22 cellular contexts compared by ENCODE assay signal in the genomic region with DNA sequence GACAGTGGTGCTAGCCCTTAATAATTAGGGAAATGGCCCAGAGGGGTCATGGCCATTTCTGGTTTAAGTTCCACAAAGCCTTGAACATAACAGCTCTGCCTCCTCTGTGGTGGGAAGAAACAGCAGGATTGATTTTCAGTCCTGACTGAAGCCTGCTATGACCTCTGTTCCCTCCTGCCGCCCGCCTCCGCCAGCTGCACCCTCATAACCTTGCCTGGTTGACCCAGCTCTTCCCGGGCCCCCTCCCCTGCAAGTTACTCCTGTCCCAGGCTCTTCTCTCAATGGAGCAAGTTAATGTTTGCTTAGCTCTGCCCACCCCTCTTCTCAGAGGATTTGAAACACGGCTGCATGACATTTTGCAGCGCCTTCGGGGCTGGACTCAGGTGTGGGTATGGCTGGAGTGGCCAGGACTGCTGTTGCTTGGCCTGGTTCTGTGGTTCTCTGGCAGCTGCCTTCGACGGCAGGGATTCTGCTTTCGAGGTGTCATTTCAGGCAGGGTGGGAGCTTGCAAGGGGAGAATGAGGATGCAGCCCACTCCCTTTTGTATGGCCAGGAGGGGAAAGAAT. TPM values are rescaled to one million over a fixed set of nuclear protein-coding genes. Genes with fewer than 3 reads are reported as not detected.
DNase-seq lines count a peak whose midpoint lies in the region; ATAC-seq, FAIRE-seq and TF ChIP-seq lines count a peak whose summit lies in the region.
"Had no signal": no experiment of that assay in that cellular context is flagged by ENCODE, and none has a peak within 500 bp of the region (broad histone marks: within the 10 kb centered on the region; RNA-seq: fewer than 3 reads in every experiment).

No MANE protein-coding gene starts in this region.

- H3K9me3 ChIP-seq in HepG2 (ENCODE audit: low read length) (no peaks in the 10 kb centered on the region), right lobe of liver (no peaks in the 10 kb centered on the region), osteoblast (ENCODE audit: low read depth, low read length) (no peaks in the 10 kb centered on the region), aorta (ENCODE audit: control insufficient read depth, low read length) (no peaks in the 10 kb centered on the region), left lung (no peaks in the 10 kb centered on the region)

- CTCF ChIA-PET in HepG2 (lab: Yijun Ruan, JAX; ENCODE audit: low intra/inter-chr PET ratio, low total read pairs): no interaction called here

- DNase-seq in HepG2 (ENCODE audit: low spot score) (peak; percentile 3), right lobe of liver (no peak), mesenteric fat pad (ENCODE audit: low spot score) (peak; percentile 81), osteoblast (ENCODE audit: insufficient read length, low spot score, missing footprints) (peak; percentile 50), aorta (peak; percentile 3 to 61), left lung (no peak), NCI-H82 (lab: John Stamatoyannopoulos, UW) (no peak), erythroblast (lab: John Stamatoyannopoulos, UW) (no peak)
- DNase-seq: C1 segment of cervical spinal cord; Calu3; CD4-positive, alpha-beta memory T cell; COR-L47; DMS53; DMS79 treated with DMSO at 0.1 percent for 48 hours; GF-D8; H9; HFFc6 had no signal

- H3K79me2 ChIP-seq in HepG2 (ENCODE audit: insufficient read depth, low read length): no peaks in the 10 kb centered on the region
- no peaks in the 10 kb centered on the region for H3K79me2 ChIP-seq in osteoblast (ENCODE audit: insufficient read depth, low read length)

- H3K36me3 ChIP-seq in HepG2 (replicated peaks in 1 of 2; ENCODE audit: control insufficient read depth in 1 of 2, insufficient read depth in 2 of 2, low read length in 2 of 2): peaks cover 0 to 2% of the 10 kb centered on the region in 2 experiments; a peak in 2 of 5 replicates
- no peaks in the 10 kb centered on the region for H3K36me3 ChIP-seq in right lobe of liver
- no peaks in the 10 kb centered on the region for H3K36me3 ChIP-seq in osteoblast (ENCODE audit: insufficient read depth, low read length)
- H3K36me3 ChIP-seq in aorta (ENCODE audit: control insufficient read depth in 1 of 2, insufficient read depth in 2 of 2, low read length in 1 of 2): peaks cover 0 to 3% of the 10 kb centered on the region in 2 donors
- peaks cover 0 to 38% of the 10 kb centered on the region in 2 donors for H3K36me3 ChIP-seq in left lung

- in situ Hi-C loops in HepG2 (cut with HindIII; ENCODE audit: extremely low pct_ligation_motif_present, low pct_unique_long_range_greater_than_20kb): no loop called here

- H4K20me1 ChIP-seq in HepG2 (ENCODE audit: insufficient read depth, low read length) (no peaks in the 10 kb centered on the region), osteoblast (ENCODE audit: insufficient read depth, low read length) (no peaks in the 10 kb centered on the region)

- H3K9ac ChIP-seq in HepG2 (ENCODE audit: insufficient read depth, low read depth, low read length): no peak overlapping the region

- peak overlapping the region; percentile 40 for H3K27ac ChIP-seq in HepG2 (ENCODE audit: extremely low read length, insufficient read depth, low read length)
- no peak overlapping the region for H3K27ac ChIP-seq in right lobe of liver
- no peak overlapping the region for H3K27ac ChIP-seq in osteoblast (ENCODE audit: low read depth, low read length)
- H3K27ac ChIP-seq in aorta (ENCODE audit: low read depth in 1 of 2, low read length in 2 of 2): no peak overlapping the region
- H3K27ac ChIP-seq in left lung: no peak overlapping the region
- H3K27ac ChIP-seq: 22Rv1 had no signal

- TF ChIP-seq POLR2A in HepG2 (IDR thresholded peaks at IDR 0.05; ENCODE audit: insufficient read depth in 1 of 2, low read depth in 2 of 2, low read length in 2 of 2) (no peak), right lobe of liver (IDR thresholded peaks at IDR 0.05) (no peak), erythroblast (IDR thresholded peaks at IDR 0.05; ENCODE audit: low read length) (no peak)

- peaks cover 29% of the 10 kb centered on the region for H3K4me1 ChIP-seq in HepG2 (ENCODE audit: insufficient read depth, low read length)
- no peaks in the 10 kb centered on the region for H3K4me1 ChIP-seq in right lobe of liver
- no peaks in the 10 kb centered on the region for H3K4me1 ChIP-seq in osteoblast (ENCODE audit: insufficient read depth, low read length)
- H3K4me1 ChIP-seq in aorta (ENCODE audit: control insufficient read depth in 1 of 2, insufficient read depth in 2 of 2, low read length in 2 of 2): no peaks in the 10 kb centered on the region
- H3K4me1 ChIP-seq in left lung: no peaks in the 10 kb centered on the region

- H3K4me3 ChIP-seq in HepG2 (replicated peaks in 1 of 3; ENCODE audit: insufficient read depth in 1 of 3, low read depth in 2 of 3, low read length in 3 of 3) (no peak overlapping the region), right lobe of liver (no peak overlapping the region), osteoblast (ENCODE audit: insufficient read depth, low read length) (no peak overlapping the region), aorta (ENCODE audit: low read length in 2 of 2) (no peak overlapping the region), left lung (no peak overlapping the region)
- H3K4me3 ChIP-seq: GM23338 had no signal

- no peak for TF ChIP-seq RAD21 in HepG2 (CRISPR knock-in tag; IDR thresholded peaks at IDR 0.05)

- no peak overlapping the region for H2AFZ ChIP-seq in HepG2 (ENCODE audit: low read length)
- no peak overlapping the region for H2AFZ ChIP-seq in osteoblast (ENCODE audit: low read length)
- H2AFZ ChIP-seq: GM23338 had no signal

- no peak overlapping the region for H3K4me2 ChIP-seq in HepG2 (ENCODE audit: low read depth, low read length)
- no peak overlapping the region for H3K4me2 ChIP-seq in osteoblast (ENCODE audit: insufficient read depth, low read length)
- H3K4me2 ChIP-seq: GM23338 had no signal

- peak; percentile 46 for FAIRE-seq in HepG2 (lab: Jason Lieb, UNC)
- FAIRE-seq: A204.1, GM12891, GM18507 had no signal

- ATAC-seq in HepG2 (peak; percentile 87), right lobe of liver (no peak), aorta (ENCODE audit: low FRiP score) (no peak), left lung (no peak)
- ATAC-seq: GM23338 had no signal

- intact Hi-C loops in HepG2 (cut with micrococcal nuclease; ENCODE audit: unreplicated experiment) (no loop called here), right lobe of liver (cut with DNase I) (no loop called here), aorta (cut with DNase I) (no loop called here), left lung (cut with DNase I) (no loop called here)

- no peaks in the 10 kb centered on the region for H3K27me3 ChIP-seq in HepG2 (ENCODE audit: control insufficient read depth in 1 of 2, insufficient read depth in 2 of 2, low read length in 2 of 2)
- no peaks in the 10 kb centered on the region for H3K27me3 ChIP-seq in right lobe of liver
- no peaks in the 10 kb centered on the region for H3K27me3 ChIP-seq in osteoblast (ENCODE audit: insufficient read depth, low read length)
- H3K27me3 ChIP-seq in aorta (ENCODE audit: control insufficient read depth in 1 of 2, insufficient read depth in 2 of 2, low read length in 1 of 2): no peaks in the 10 kb centered on the region
- H3K27me3 ChIP-seq in left lung: no peaks in the 10 kb centered on the region

- no peak for TF ChIP-seq EP300 in HepG2 (IDR thresholded peaks at IDR 0.05; ENCODE audit: low read depth in 2 of 2, low read length in 2 of 2)
- TF ChIP-seq EP300 in HepG2 (CRISPR knock-in tag; IDR thresholded peaks at IDR 0.05; ENCODE audit: borderline replicate concordance): no peak

- no TSS peak for BruUV-seq in HepG2 (replicated peaks; lab: Mats Ljungman, UMichigan)

- TF ChIP-seq CTCF in HepG2 (CRISPR knock-in tag; IDR thresholded peaks at IDR 0.05): no peak
- no peak for TF ChIP-seq CTCF in right lobe of liver (IDR thresholded peaks at IDR 0.05)
- TF ChIP-seq CTCF in osteoblast (IDR thresholded peaks at IDR 0.05; ENCODE audit: extremely low read depth, low read depth, low read length): no peak
- TF ChIP-seq CTCF in left lung (IDR thresholded peaks at IDR 0.05): no peak

- POLR2A ChIA-PET in HepG2 (lab: Yijun Ruan, JAX): no interaction called here

- 46% methylated on average over 5 of the region's 10 CpGs for WGBS in HepG2 (ENCODE audit: low lambda C conversion rate)
- WGBS in right lobe of liver (ENCODE audit: insufficient coverage, low coverage, low lambda C conversion rate, missing lambda C conversion rate): 62% methylated on average over 5 of the region's 10 CpGs
- WGBS in aorta, 2 donors: 73 to 74% methylated on average over 10 of the region's 10 CpGs

TF ChIP-seq in HepG2, 621 proteins besides CTCF, POLR2A, EP300 and RAD21 (continues in another document):
- TF ChIP-seq ZNF782 (CRISPR knock-in tag; IDR thresholded peaks at IDR 0.05; ENCODE audit: borderline replicate concordance): no peak
- TF ChIP-seq GZF1 (CRISPR knock-in tag; IDR thresholded peaks at IDR 0.05): no peak
- TF ChIP-seq NCOA5 (CRISPR knock-in tag; IDR thresholded peaks at IDR 0.05): no peak
- TF ChIP-seq NCOA2 (CRISPR knock-in tag; IDR thresholded peaks at IDR 0.05): no peak

RNA-seq across cellular contexts. Expression of gene BCORL1, which starts 27.3 kb away (rescaled TPM):
- total RNA-seq in HepG2 (2016; rRNA removed; fragmentation: Illumina TruSeq; extraction: Trizol) (1.4 and 4.1 TPM in 2 replicates), right lobe of liver (1 to 10 TPM; 2.7 to 9.0 (median 4.8) TPM), mesenteric fat pad (42.5 TPM), osteoblast (1.4 and 1.8 TPM in 2 replicates), aorta (10 to 100 TPM; 22.1 to 26.9 TPM), left lung (10 to 100 TPM; 12.1 to 14.3 TPM)
- 1.1 and 1.2 TPM in 2 replicates for total RNA-seq in HepG2 (2016; cell fraction: cytosol; rRNA removed; fragmentation: Illumina TruSeq; extraction: Trizol; ENCODE audit: low read depth)
- 0.84 and 3.6 TPM in 2 replicates for total RNA-seq in HepG2 (2016; cell fraction: insoluble cytoplasmic fraction; rRNA removed; fragmentation: Illumina TruSeq; extraction: Trizol)
- total RNA-seq in HepG2 (2016; cell fraction: membrane; rRNA removed; fragmentation: Illumina TruSeq; extraction: Trizol): 2.2 and 2.8 TPM in 2 replicates
- 3.0 and 4.6 TPM in 2 replicates for total RNA-seq in HepG2 (2016; cell fraction: nucleus; rRNA removed; fragmentation: Illumina TruSeq; extraction: Trizol)
- polyA plus RNA-seq in HepG2 (2011; rRNA removed) (0.67 and 0.71 TPM in 2 replicates), aorta (1 to 10 TPM; 2.6 to 4.4 TPM)
- 0.45 and 0.51 TPM in 2 replicates for polyA plus RNA-seq in HepG2 (2011; cell fraction: cytosol; rRNA removed)
- polyA plus RNA-seq in HepG2 (2011; cell fraction: nucleus; rRNA removed): 2.3 and 3.4 TPM in 2 replicates
- polyA plus RNA-seq in HepG2 (2012): 4.1 and 4.2 TPM in 2 replicates
- 0.23 and 0.25 TPM in 2 replicates for polyA plus RNA-seq in HepG2 (2016; cell fraction: cytosol; fragmentation: Illumina TruSeq; extraction: Trizol; ENCODE audit: low read depth)
- polyA plus RNA-seq in HepG2 (2016; cell fraction: insoluble cytoplasmic fraction; fragmentation: Illumina TruSeq; extraction: Trizol; ENCODE audit: low read depth): 3.5 and 5.3 TPM in 2 replicates
- polyA plus RNA-seq in HepG2 (2016; cell fraction: membrane; fragmentation: Illumina TruSeq; extraction: Trizol; ENCODE audit: low read depth): 0.49 and 0.65 TPM in 2 replicates
- polyA plus RNA-seq in HepG2 (2016; cell fraction: nucleus; fragmentation: Illumina TruSeq; extraction: Trizol; ENCODE audit: insufficient read depth, low read depth): 5.0 and 5.4 TPM in 2 replicates
- 1.6 and 3.1 TPM in 2 replicates for polyA minus RNA-seq in HepG2 (2011; rRNA and poly(A)+ RNA removed; ENCODE audit: low replicate concordance)
- polyA minus RNA-seq in HepG2 (2011; cell fraction: cytosol; rRNA and poly(A)+ RNA removed): 2.0 and 2.8 TPM in 2 replicates
- polyA minus RNA-seq in HepG2 (2011; cell fraction: nucleus; rRNA and poly(A)+ RNA removed): 2.1 and 3.0 TPM in 2 replicates

Comparison
In these comparisons a context has a peak if more than half of its experiments do, and no peak if none do; other contexts are left out.
1. DNase-seq: peak in HepG2 (single experiment), mesenteric fat pad (single experiment), osteoblast (single experiment) and aorta (2 of 2); none in right lobe of liver (0 of 3), left lung (0 of 2), NCI-H82 (single experiment) and erythroblast (0 of 2).